In the genomic region with DNA sequence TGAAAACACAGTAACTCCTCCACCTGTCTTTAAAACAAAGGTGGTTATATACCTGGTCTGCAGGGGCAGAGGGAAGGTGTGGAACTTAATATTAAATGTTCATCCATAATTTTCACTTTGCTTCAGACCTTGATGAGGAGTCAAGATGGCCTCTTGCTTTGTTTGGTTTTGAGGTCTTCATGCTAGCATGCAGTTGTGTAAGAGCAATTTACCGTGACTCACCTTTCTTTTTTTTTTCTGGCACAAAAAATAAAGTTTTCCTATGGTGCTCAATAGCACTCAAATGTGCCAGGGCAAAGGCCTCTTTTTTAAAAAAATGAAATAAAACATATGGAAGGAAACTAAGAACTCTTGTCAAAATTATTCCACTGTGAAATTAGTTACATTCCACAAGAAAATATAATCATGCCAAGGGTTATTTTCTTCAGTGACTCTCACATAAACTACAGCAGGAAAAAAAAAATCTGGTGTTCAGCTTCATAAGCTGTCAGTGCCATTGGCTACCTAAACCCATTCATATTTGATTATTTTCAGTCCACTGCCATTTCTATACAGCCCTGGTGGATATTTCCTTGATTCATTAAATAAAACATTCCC, we compare ENCODE assay signal across 10 cellular contexts.
A peak's percentile ranks its signal among the peaks of the same experiment; 100 is the strongest.
DNase-seq lines count a peak whose midpoint lies in the region; ATAC-seq and TF ChIP-seq lines count a peak whose summit lies in the region.
"Had no signal": no experiment of that assay in that cellular context is flagged by ENCODE, and none has a peak within 500 bp of the region (broad histone marks: within the 10 kb centered on the region; RNA-seq: fewer than 3 reads in every experiment).

No MANE protein-coding gene starts in this region.

- H3K14ac ChIP-seq in H9 (ENCODE audit: insufficient read depth, low read length) = no peak overlapping the region

- H4K8ac ChIP-seq in H9 (replicated peaks; ENCODE audit: insufficient read length, low read depth, low read length) = no peak overlapping the region

- H3T11ph ChIP-seq in H9 (ENCODE audit: low read length) = no peak overlapping the region

- H3K4me3 Mint-ChIP-seq in H9 = no peak overlapping the region
- no peak overlapping the region for H3K4me3 Mint-ChIP-seq in activated naive CD8-positive, alpha-beta T cell treated with anti-CD3 and anti-CD28 coated beads for 36 hours
- H3K4me3 Mint-ChIP-seq: stimulated activated naive CD8-positive, alpha-beta T cell treated with anti-CD3 and anti-CD28 coated beads, Interleukin-15, Interleukin-2, amounts not matched to agents 100 ng/mL and 50 ng/mL, for 24 hours had no signal

- no peaks in the 10 kb centered on the region for H3K23me2 ChIP-seq in H9 (ENCODE audit: insufficient read length, low read depth, low read length, poor library complexity, severe bottlenecking)

- H3K9me3 ChIP-seq in H9 (ENCODE audit: control insufficient read depth, low read depth, low read length) = peaks cover under 1% of the 10 kb centered on the region
- H3K9me3 ChIP-seq in WERI-Rb-1 (ENCODE audit: severe bottlenecking) = no peaks in the 10 kb centered on the region
- H3K9me3 ChIP-seq: esophagus muscularis mucosa had no signal

- H2BK120ac ChIP-seq in H9 (ENCODE audit: low read depth, low read length, poor library complexity, severe bottlenecking) = peak overlapping the region; percentile 44

- H2BK15ac ChIP-seq in H9 (ENCODE audit: low read depth, low read length) = no peak overlapping the region

- TF ChIP-seq CTCF in H9 (conservative IDR thresholded peaks at IDR 0.05) (no peak), fibroblast of pulmonary artery (IDR thresholded peaks at IDR 0.05; ENCODE audit: low read length, missing control alignments) (no peak), WERI-Rb-1 (IDR thresholded peaks at IDR 0.05; ENCODE audit: low read depth, low read length) (no peak)

- no peaks in the 10 kb centered on the region for H3K27me3 ChIP-seq in H9 (ENCODE audit: insufficient read depth, low read length)
- H3K27me3 ChIP-seq in WERI-Rb-1 (ENCODE audit: insufficient read depth, low read depth, severe bottlenecking) = no peaks in the 10 kb centered on the region
- H3K27me3 ChIP-seq: esophagus muscularis mucosa had no signal

- no peaks in the 10 kb centered on the region for H3K27me3 Mint-ChIP-seq in H9 (ENCODE audit: low read depth)
- H3K27me3 Mint-ChIP-seq in activated naive CD8-positive, alpha-beta T cell treated with anti-CD3 and anti-CD28 coated beads for 36 hours = peaks cover 4% of the 10 kb centered on the region

- no CpG with 5 or more reads among the region's 1 CpG for WGBS in H9 (ENCODE audit: extremely low coverage, insufficient read length, low lambda C conversion rate)

- H4K5ac ChIP-seq in H9 (ENCODE audit: insufficient read length, low read depth, low read length) = no peak overlapping the region

- H2BK5ac ChIP-seq in H9 (ENCODE audit: insufficient read length, low read length) = no peak overlapping the region

- H3K27ac ChIP-seq in H9 (ENCODE audit: insufficient read length, low read depth, low read length) = no peak overlapping the region
- no peak overlapping the region for H3K27ac ChIP-seq in WERI-Rb-1
- H3K27ac ChIP-seq: esophagus muscularis mucosa had no signal

- no peak overlapping the region for H2BK12ac ChIP-seq in H9 (ENCODE audit: insufficient read length, low read depth, low read length)

- H3K9ac ChIP-seq in H9 (ENCODE audit: extremely low read depth, insufficient read length, low read length) = no peak overlapping the region

- H3K79me1 ChIP-seq in H9 (ENCODE audit: insufficient read depth, low read depth, low read length, poor library complexity, severe bottlenecking) = no peaks in the 10 kb centered on the region

- H3K56ac ChIP-seq in H9 (ENCODE audit: insufficient read length, low read depth, low read length) = no peak overlapping the region

- H4K91ac ChIP-seq in H9 (ENCODE audit: insufficient read length, low read depth, low read length) = no peak overlapping the region

- ATAC-seq in HG03575 (IDR thresholded peaks at IDR 0.05; ENCODE audit: extremely low read depth, insufficient number of reproducible peaks, low FRiP score, unreplicated experiment) = peak; percentile 15

- no peak overlapping the region for H2AFZ ChIP-seq in H9 (ENCODE audit: low read length)

- no peaks in the 10 kb centered on the region for H3K79me2 ChIP-seq in H9 (ENCODE audit: insufficient read depth, low read length)

- peaks cover 39 to 49% of the 10 kb centered on the region in 2 experiments for H3K4me1 Mint-ChIP-seq in H9
- H3K4me1 Mint-ChIP-seq in activated naive CD8-positive, alpha-beta T cell treated with anti-CD3 and anti-CD28 coated beads for 36 hours = no peaks in the 10 kb centered on the region

- H3K4me2 ChIP-seq in H9 (ENCODE audit: insufficient read depth, insufficient read length, low read length) = no peak overlapping the region

- no peak overlapping the region for H3K27ac Mint-ChIP-seq in H9
- no peak overlapping the region for H3K27ac Mint-ChIP-seq in activated naive CD8-positive, alpha-beta T cell treated with anti-CD3 and anti-CD28 coated beads for 36 hours
- H3K27ac Mint-ChIP-seq: stimulated activated naive CD8-positive, alpha-beta T cell treated with anti-CD3 and anti-CD28 coated beads, Interleukin-15, Interleukin-2, amounts not matched to agents 100 ng/mL and 50 ng/mL, for 24 hours had no signal

- H3K18ac ChIP-seq in H9 (ENCODE audit: insufficient read length, low read depth, low read length) = no peak overlapping the region

- peaks cover 4 to 6% (median 6%) of the 10 kb centered on the region in 3 experiments; a peak in 6 of 7 replicates for H3K36me3 Mint-ChIP-seq in H9 (ENCODE audit: insufficient read depth in 1 of 3, low read depth in 3 of 3)
- H3K36me3 Mint-ChIP-seq in activated naive CD8-positive, alpha-beta T cell treated with anti-CD3 and anti-CD28 coated beads for 36 hours = no peaks in the 10 kb centered on the region

- no peak overlapping the region for H2AK5ac ChIP-seq in H9 (ENCODE audit: insufficient read length, low read length)

- no peaks in the 10 kb centered on the region for H3K36me3 ChIP-seq in WERI-Rb-1
- H3K36me3 ChIP-seq: esophagus muscularis mucosa had no signal

- no peak overlapping the region for H2BK20ac ChIP-seq in H9 (ENCODE audit: low read depth, low read length, poor library complexity, severe bottlenecking)

- no peak overlapping the region for H3K4ac ChIP-seq in H9 (ENCODE audit: low read depth, low read length)

- peaks cover 0 to 7% of the 10 kb centered on the region in 2 experiments; a peak in 3 of 5 replicates for H3K9me3 Mint-ChIP-seq in H9
- no peaks in the 10 kb centered on the region for H3K9me3 Mint-ChIP-seq in activated naive CD8-positive, alpha-beta T cell treated with anti-CD3 and anti-CD28 coated beads for 36 hours
- H3K9me3 Mint-ChIP-seq: stimulated activated naive CD8-positive, alpha-beta T cell treated with anti-CD3 and anti-CD28 coated beads, Interleukin-15, Interleukin-2, amounts not matched to agents 100 ng/mL and 50 ng/mL, for 24 hours had no signal

- H3K4me3 ChIP-seq in fibroblast of pulmonary artery (replicated peaks; ENCODE audit: low read depth, low read length) (no peak overlapping the region), WERI-Rb-1 (ENCODE audit: low read depth, low read length) (no peak overlapping the region)
- H3K4me3 ChIP-seq: esophagus muscularis mucosa had no signal

- H4K20me1 ChIP-seq in H9 (ENCODE audit: control insufficient read depth, insufficient read depth, insufficient read length) = no peaks in the 10 kb centered on the region

- no peak overlapping the region for H3K23ac ChIP-seq in H9 (ENCODE audit: insufficient read length, low read depth, low read length)

- 0 out of 2 replicates have a peak, but pooled peaks cover 2% of the 10 kb centered on the region for H3K4me1 ChIP-seq in H9 (ENCODE audit: insufficient read depth, low read length)

- peak; percentile 63 for DNase-seq in ELR (ENCODE audit: low read depth)
- no peak for DNase-seq in H9
- DNase-seq in fibroblast of pulmonary artery (ENCODE audit: low read depth) = peak; percentile 79
- no peak for DNase-seq in WERI-Rb-1
- DNase-seq in UCSD-AML1 (lab: John Stamatoyannopoulos, UW; ENCODE audit: unreplicated experiment) = no peak
- no peak for DNase-seq in activated naive CD8-positive, alpha-beta T cell treated with anti-CD3 and anti-CD28 coated beads for 36 hours
- no peak for DNase-seq in COR-L47 (lab: John Stamatoyannopoulos, UW)

Comparison
In these comparisons a context has a peak if more than half of its experiments do, and no peak if none do; other contexts are left out.
1. DNase-seq: peak in ELR (single experiment) and fibroblast of pulmonary artery (single experiment); none in H9 (single experiment), WERI-Rb-1 (single experiment), UCSD-AML1 (single experiment), activated naive CD8-positive, alpha-beta T cell treated with anti-CD3 and anti-CD28 coated beads for 36 hours (single experiment) and COR-L47 (single experiment).